Comparison of ENCODE assay signal across 25 cellular contexts in the genomic region with DNA sequence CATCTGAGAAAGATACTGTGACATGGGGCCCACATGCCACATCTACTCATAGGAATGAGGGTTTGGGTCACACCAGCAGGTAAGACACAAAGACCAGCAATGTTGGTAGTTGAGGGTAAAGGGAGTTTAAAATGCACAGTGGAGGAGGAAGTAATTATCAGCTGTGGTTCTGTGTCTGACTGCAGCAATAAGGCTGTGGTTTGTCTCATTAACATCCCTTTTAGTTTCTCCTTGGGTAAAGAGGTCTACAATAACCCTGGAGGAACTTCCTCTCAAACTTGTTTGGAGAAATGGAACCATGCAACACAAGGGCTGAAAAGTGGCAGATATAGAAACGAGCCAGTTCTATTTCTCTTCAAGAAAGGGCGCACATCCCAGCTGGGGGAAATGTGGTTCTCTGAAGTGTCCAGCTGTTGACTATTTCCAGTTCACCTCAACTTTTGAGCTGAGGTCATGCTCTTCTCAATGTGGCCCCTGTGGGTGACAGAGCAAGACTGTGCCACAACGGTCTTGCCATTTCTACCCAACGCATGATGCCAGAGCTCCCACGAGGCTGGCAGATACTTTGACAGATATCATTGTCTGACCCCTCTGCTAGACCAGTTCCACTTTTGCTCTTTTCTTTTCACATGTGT.
DNase-seq lines count a peak whose midpoint lies in the region; ATAC-seq lines count a peak whose summit lies in the region.
"Had no signal": no experiment of that assay in that cellular context is flagged by ENCODE, and none has a peak within 500 bp of the region (broad histone marks: within the 10 kb centered on the region; RNA-seq: fewer than 3 reads in every experiment).

No MANE protein-coding gene starts in this region.

- H3K4me1 Mint-ChIP-seq in CD8-positive, alpha-beta memory T cell, result no peaks in the 10 kb centered on the region
- H3K4me1 Mint-ChIP-seq: naive thymus-derived CD4-positive, alpha-beta T cell had no signal

- H3K27ac Mint-ChIP-seq in CD8-positive, alpha-beta memory T cell, result no peak overlapping the region
- H3K27ac Mint-ChIP-seq: activated CD4-positive, alpha-beta memory T cell treated with anti-CD3 and anti-CD28 coated beads for 36 hours; naive thymus-derived CD4-positive, alpha-beta T cell; T-helper 1 cell treated with Interleukin-12 subunit alpha and Interleukin-12 subunit beta and Interleukin-4 antibody, amounts not matched to agents 30 μg/mL and 1 μg/mL, for 36 hours had no signal

- H3K27me3 ChIP-seq in CD8-positive, alpha-beta memory T cell (ENCODE audit: insufficient read depth, low read length, poor library complexity, severe bottlenecking), result no peaks in the 10 kb centered on the region
- H3K27me3 ChIP-seq: right lobe of liver had no signal

- peak; percentile 99 for DNase-seq in MV-4-11 (lab: John Stamatoyannopoulos, UW)
- DNase-seq in SKM-1 treated with dmso at 0.1 percent for 144 hours (lab: John Stamatoyannopoulos, UW; ENCODE audit: unreplicated experiment), result peak; percentile 95
- no peak for DNase-seq in CD8-positive, alpha-beta memory T cell
- DNase-seq in activated CD8-positive, alpha-beta memory T cell treated with anti-CD3 and anti-CD28 coated beads, Interleukin-2, amount 50 U/mL, for 4 hours, result no peak
- DNase-seq in NCI-H510A (lab: John Stamatoyannopoulos, UW), result no peak
- DNase-seq: activated CD4-positive, alpha-beta memory T cell treated with anti-CD3 and anti-CD28 coated beads for 36 hours; activated naive CD4-positive, alpha-beta T cell treated with Interleukin-2 at 50 U/mL for 16 hours; activated T-cell treated with anti-CD3 and anti-CD28 coated beads for 4 hours; amygdala; dermis blood vessel endothelial cell; DMS 273 treated with DMSO at 0.1 percent for 48 hours; head of caudate nucleus; naive thymus-derived CD4-positive, alpha-beta T cell; NCI-H1092; NCI-H2081 treated with DMSO at 0.1 percent for 48 hours; NK-92 treated with Interleukin-12 subunit alpha and Interleukin-12 subunit beta, amount 100 ng/mL, for 24 hours; right lobe of liver; Right ventricle myocardium superior; substantia nigra had no signal

- peaks cover 0 to 7% of the 10 kb centered on the region in 2 donors for H3K27me3 Mint-ChIP-seq in CD8-positive, alpha-beta memory T cell
- H3K27me3 Mint-ChIP-seq: activated CD4-positive, alpha-beta memory T cell treated with anti-CD3 and anti-CD28 coated beads for 36 hours had no signal

- peaks cover 0 to 11% (median 8%) of the 10 kb centered on the region in 5 donors for H3K9me3 Mint-ChIP-seq in CD8-positive, alpha-beta memory T cell
- H3K9me3 Mint-ChIP-seq: activated CD4-positive, alpha-beta memory T cell treated with anti-CD3 and anti-CD28 coated beads for 36 hours had no signal

- no peak overlapping the region for H3K4me3 ChIP-seq in CD8-positive, alpha-beta memory T cell (ENCODE audit: low read length)
- H3K4me3 ChIP-seq: right lobe of liver had no signal

- POLR2A ChIA-PET in CD8-positive, alpha-beta memory T cell (lab: Charles Lee), result no interaction called here

- no peaks in the 10 kb centered on the region for H3K9me3 ChIP-seq in CD8-positive, alpha-beta memory T cell (ENCODE audit: low read length)
- H3K9me3 ChIP-seq: right lobe of liver had no signal

- no peaks in the 10 kb centered on the region for H3K4me1 ChIP-seq in CD8-positive, alpha-beta memory T cell (ENCODE audit: insufficient read depth, low read length)
- H3K4me1 ChIP-seq: right lobe of liver had no signal

- CTCF ChIA-PET in CD8-positive, alpha-beta memory T cell (lab: Charles Lee), result no interaction called here

- H3K4me3 Mint-ChIP-seq in CD8-positive, alpha-beta memory T cell, result no peak overlapping the region
- H3K4me3 Mint-ChIP-seq: activated CD4-positive, alpha-beta memory T cell treated with anti-CD3 and anti-CD28 coated beads for 36 hours; naive thymus-derived CD4-positive, alpha-beta T cell; T-helper 1 cell treated with Interleukin-12 subunit alpha and Interleukin-12 subunit beta and Interleukin-4 antibody, amounts not matched to agents 30 μg/mL and 1 μg/mL, for 36 hours had no signal

- no peak overlapping the region for H3K27ac ChIP-seq in CD8-positive, alpha-beta memory T cell (ENCODE audit: low read depth, low read length)
- H3K27ac ChIP-seq: right lobe of liver had no signal

- ATAC-seq in GM18520 (IDR thresholded peaks at IDR 0.05; ENCODE audit: unreplicated experiment) (peak; percentile 68), HG02798 (IDR thresholded peaks at IDR 0.05; ENCODE audit: poor library complexity, unreplicated experiment) (peak; percentile 67), GM21367 (IDR thresholded peaks at IDR 0.05; ENCODE audit: unreplicated experiment) (no peak)
- ATAC-seq: HCT116; left lobe of liver; naive thymus-derived CD4-positive, alpha-beta T cell; right lobe of liver had no signal

- no peaks in the 10 kb centered on the region for H3K36me3 Mint-ChIP-seq in CD8-positive, alpha-beta memory T cell
- H3K36me3 Mint-ChIP-seq: activated CD4-positive, alpha-beta memory T cell treated with anti-CD3 and anti-CD28 coated beads for 36 hours had no signal

- no peaks in the 10 kb centered on the region for H3K36me3 ChIP-seq in CD8-positive, alpha-beta memory T cell (ENCODE audit: insufficient read depth, low read length)
- H3K36me3 ChIP-seq: right lobe of liver had no signal

Comparison
In these comparisons a context has a peak if more than half of its experiments do, and no peak if none do; other contexts are left out.
1. DNase-seq: peak in MV-4-11 (single experiment) and SKM-1 treated with dmso at 0.1 percent for 144 hours (single experiment); none in CD8-positive, alpha-beta memory T cell (0 of 5), activated CD8-positive, alpha-beta memory T cell treated with anti-CD3 and anti-CD28 coated beads, Interleukin-2, amount 50 U/mL, for 4 hours (single experiment) and NCI-H510A (single experiment).